9 cellular contexts compared by ENCODE assay signal in genomic region chr20:39112196-39112743, GRCh38.
DNase-seq lines count a peak whose midpoint lies in the region; ATAC-seq lines count a peak whose summit lies in the region.
"Had no signal": no experiment of that assay in that cellular context is flagged by ENCODE, and none has a peak within 500 bp of the region (broad histone marks: within the 10 kb centered on the region; RNA-seq: fewer than 3 reads in every experiment).

No MANE protein-coding gene starts in this region.

- DNase-seq in DMS 273 (lab: John Stamatoyannopoulos, UW; ENCODE audit: unreplicated experiment), result peak; percentile 71
- no peak for DNase-seq in DMS 273 treated with DMSO at 0.1 percent for 48 hours (lab: John Stamatoyannopoulos, UW)
- peak; percentile 93 for DNase-seq in HPDE6-E6E7 (ENCODE audit: extremely low spot score)
- DNase-seq in NOMO-1 treated with DMSO at 0.1 percent for 48 hours (lab: John Stamatoyannopoulos, UW; ENCODE audit: unreplicated experiment), result peak; percentile 53
- peak; percentile 78 for DNase-seq in ecto neural progenitor cell (ENCODE audit: low spot score)
- DNase-seq in medulla oblongata (ENCODE audit: extremely low spot score), result peak; percentile 37
- DNase-seq: activated T-cell treated with anti-CD3 and anti-CD28 coated beads, Interleukin-2, amount 50 U/mL, for 4 hours had no signal

- ATAC-seq in GM19035 (IDR thresholded peaks at IDR 0.05; ENCODE audit: unreplicated experiment) (no peak), HG03095 (IDR thresholded peaks at IDR 0.05; ENCODE audit: unreplicated experiment) (no peak)
